Comparison of ENCODE assay signal across 8 cellular contexts in genomic region chr19:2841858-2842574, GRCh38. TPM values are rescaled to one million over a fixed set of nuclear protein-coding genes. Genes with fewer than 3 reads are reported as not detected.
DNase-seq lines count a peak whose midpoint lies in the region; ATAC-seq and TF ChIP-seq lines count a peak whose summit lies in the region.

No MANE protein-coding gene starts in this region.

- TF ChIP-seq RAD21 in liver (IDR thresholded peaks at IDR 0.05): no peak

- H3K27me3 ChIP-seq in liver (ENCODE audit: control insufficient read depth in 4 of 4, insufficient read depth in 4 of 4, low read length in 3 of 4): no peaks in the 10 kb centered on the region

- H3K36me3 ChIP-seq in liver (ENCODE audit: control insufficient read depth in 4 of 4, insufficient read depth in 3 of 4, low read depth in 1 of 4, low read length in 3 of 4): peaks cover under 1 to 6% (median 3%) of the 10 kb centered on the region in 4 donors

- ATAC-seq in HG03095 (IDR thresholded peaks at IDR 0.05; ENCODE audit: unreplicated experiment) (peak; percentile 9), GM21529 (IDR thresholded peaks at IDR 0.05; ENCODE audit: unreplicated experiment) (no peak)

- H3K27ac Mint-ChIP-seq in type B pancreatic cell: peak overlapping the region; percentile 14

- DNase-seq in GM12865 (ENCODE audit: low read depth): no peak
- peak; percentile 31 for DNase-seq in astrocyte of the hippocampus (ENCODE audit: low read depth, low spot score)
- DNase-seq in type B pancreatic cell (ENCODE audit: extremely low spot score, unreplicated experiment): no peak
- no peak for DNase-seq in A172 (ENCODE audit: low spot score)
- no peak for DNase-seq in NCI-H2227 treated with DMSO at 0.1 percent for 48 hours (lab: John Stamatoyannopoulos, UW)

- H3K9me3 Mint-ChIP-seq in type B pancreatic cell: peaks cover 4% of the 10 kb centered on the region

- peaks cover 4 to 13% (median 9%) of the 10 kb centered on the region in 4 donors for H3K9me3 ChIP-seq in liver (ENCODE audit: control insufficient read depth in 4 of 4, low read length in 3 of 4)

- 6% methylated on average over 62 of the region's 62 CpGs for WGBS in liver

- no peak for TF ChIP-seq CTCF in GM12865 (IDR thresholded peaks at IDR 0.05; ENCODE audit: insufficient read depth, low read depth, low read length, missing control alignments)
- TF ChIP-seq CTCF in liver (IDR thresholded peaks at IDR 0.05; ENCODE audit: low read depth, low read length, missing input control): no peak
- no peak for TF ChIP-seq CTCF in type B pancreatic cell (conservative IDR thresholded peaks at IDR 0.05)

- no peaks in the 10 kb centered on the region for H3K27me3 Mint-ChIP-seq in type B pancreatic cell

- no peak overlapping the region for H3K27ac ChIP-seq in liver (ENCODE audit: low read depth in 1 of 2, low read length in 2 of 2)

- peaks cover 6% of the 10 kb centered on the region for H3K4me1 Mint-ChIP-seq in type B pancreatic cell (ENCODE audit: unreplicated experiment)

- H3K4me3 ChIP-seq in GM12865 (ENCODE audit: low read depth, low read length): peak overlapping the region; percentile 63
- peak overlapping the region; percentile 74 to 97 (median 82) for H3K4me3 ChIP-seq in liver (ENCODE audit: low read depth in 1 of 3, low read length in 3 of 3)

- peaks cover 22% of the 10 kb centered on the region for H3K36me3 Mint-ChIP-seq in type B pancreatic cell

- peak overlapping the region; percentile 86 for H3K4me3 Mint-ChIP-seq in type B pancreatic cell

- H3K9ac ChIP-seq in liver (ENCODE audit: low read depth in 1 of 2, low read length in 2 of 2): no peak overlapping the region

- peaks cover 0 to 6% (median 3%) of the 10 kb centered on the region in 4 donors for H3K4me1 ChIP-seq in liver (ENCODE audit: control insufficient read depth in 4 of 4, insufficient read depth in 4 of 4, low read length in 3 of 4)

TF ChIP-seq in liver, 16 proteins besides CTCF, POLR2A, EP300 and RAD21:
- TF ChIP-seq SP1 (IDR thresholded peaks at IDR 0.05) (no peak), ZBTB33 (IDR thresholded peaks at IDR 0.05) (no peak), FOXA1 (IDR thresholded peaks at IDR 0.05) (no peak), YY1 (IDR thresholded peaks at IDR 0.05) (no peak), HNF4G (IDR thresholded peaks at IDR 0.05) (no peak), EGR1 (IDR thresholded peaks at IDR 0.05; ENCODE audit: low read depth in 2 of 2) (no peak), FOXA2 (IDR thresholded peaks at IDR 0.05) (no peak), JUND (IDR thresholded peaks at IDR 0.05) (no peak), REST (IDR thresholded peaks at IDR 0.05) (no peak), NR2F2 (IDR thresholded peaks at IDR 0.05) (no peak), HNF4A (conservative IDR thresholded peaks at IDR 0.05) (no peak)
- TF ChIP-seq, protein P1, sequence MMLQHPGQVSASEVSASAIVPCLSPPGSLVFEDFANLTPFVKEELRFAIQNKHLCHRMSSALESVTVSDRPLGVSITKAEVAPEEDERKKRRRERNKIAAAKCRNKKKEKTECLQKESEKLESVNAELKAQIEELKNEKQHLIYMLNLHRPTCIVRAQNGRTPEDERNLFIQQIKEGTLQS (IDR thresholded peaks at IDR 0.05): no peak
TF ChIP-seq in liver: peak in this region for 0.

RNA-seq across cellular contexts. Expression of gene ZNF555, which starts 0.7 kb away (rescaled TPM):
- total RNA-seq in liver (1 to 10 TPM; 2.4 to 2.8 TPM), type B pancreatic cell (ENCODE audit: low replicate concordance) (6.8 and 9.7 TPM in 2 replicates)
- polyA plus RNA-seq in liver: 1 to 10 TPM; 1.3 to 2.0 TPM
- total RNA-seq in A172 (2014; rRNA removed; shearing (Covaris generic)): 8.2 and 8.4 TPM in 2 replicates

RNA-seq across cellular contexts. Expression of gene ZNF554, which starts 22.3 kb away (rescaled TPM):
- 1 to 10 TPM; 2.7 to 3.3 TPM for total RNA-seq in liver
- 1 to 10 TPM in 1 of 2 donors, under 1 TPM in 1; 0.94 to 1.5 TPM for polyA plus RNA-seq in liver
- 8.1 and 9.4 TPM in 2 replicates for total RNA-seq in type B pancreatic cell (ENCODE audit: low replicate concordance)
- 4.6 and 4.8 TPM in 2 replicates for total RNA-seq in A172 (2014; rRNA removed; shearing (Covaris generic))

RNA-seq across cellular contexts. Expression of gene ZNF556, which starts 25.1 kb away (rescaled TPM):
- total RNA-seq in liver (under 1 TPM in 1 of 2 donors, not detected in 1; 0.08 TPM), type B pancreatic cell (ENCODE audit: low replicate concordance) (not detected in 2 replicates)
- not detected for polyA plus RNA-seq in liver
- not detected in 2 replicates for total RNA-seq in A172 (2014; rRNA removed; shearing (Covaris generic))

RNA-seq across cellular contexts. Expression of gene THOP1, which starts 56.7 kb away (rescaled TPM):
- 10 to 100 TPM; 45.6 to 56.2 TPM for total RNA-seq in liver
- 10 to 100 TPM; 39.1 to 43.8 TPM for polyA plus RNA-seq in liver
- total RNA-seq in type B pancreatic cell (ENCODE audit: low replicate concordance): 85.9 and 109 TPM in 2 replicates
- 390 and 397 TPM in 2 replicates for total RNA-seq in A172 (2014; rRNA removed; shearing (Covaris generic))

RNA-seq across cellular contexts. Expression of gene ZNF57, which starts 58.7 kb away (rescaled TPM):
- total RNA-seq in liver (1 to 10 TPM; 1.4 to 2.8 TPM), type B pancreatic cell (ENCODE audit: low replicate concordance) (5.9 and 7.5 TPM in 2 replicates)
- polyA plus RNA-seq in liver: 1 to 10 TPM; 1.3 to 2.1 TPM
- total RNA-seq in A172 (2014; rRNA removed; shearing (Covaris generic)): 7.2 and 9.2 TPM in 2 replicates
